In the genomic region with DNA sequence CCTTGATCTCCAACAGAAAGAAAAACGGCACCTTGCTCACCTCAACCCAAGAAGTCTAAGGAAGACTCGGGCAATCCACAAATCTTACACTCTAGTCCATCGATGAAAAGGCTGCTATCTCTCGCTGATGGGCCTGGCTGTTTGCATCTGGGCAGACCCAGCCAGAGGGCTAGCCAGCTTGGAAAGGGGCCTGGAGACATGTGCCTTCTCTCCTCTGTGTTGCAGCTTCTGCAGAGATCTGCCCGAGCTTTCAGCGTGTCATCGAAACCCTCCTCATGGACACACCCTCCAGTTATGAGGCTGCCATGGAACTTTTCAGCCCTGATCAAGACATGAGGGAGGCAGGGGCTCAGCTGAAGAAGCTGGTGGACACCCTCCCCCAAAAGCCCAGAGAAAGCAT, we compare ENCODE assay signal across 24 cellular contexts. TPM values are rescaled to one million over a fixed set of nuclear protein-coding genes. Genes with fewer than 3 reads are reported as not detected.
DNase-seq lines count a peak whose midpoint lies in the region; ATAC-seq and TF ChIP-seq lines count a peak whose summit lies in the region.
"Had no signal": no experiment of that assay in that cellular context is flagged by ENCODE, and none has a peak within 500 bp of the region (broad histone marks: within the 10 kb centered on the region; RNA-seq: fewer than 3 reads in every experiment).

No MANE protein-coding gene starts in this region.

- no peaks in the 10 kb centered on the region for H3K36me3 ChIP-seq in SK-N-MC (ENCODE audit: insufficient read depth, low read length)
- H3K36me3 ChIP-seq in mesenchymal stem cell (ENCODE audit: control insufficient read depth in 1 of 2, insufficient read depth in 2 of 2, low read depth in 1 of 2, low read length in 2 of 2) = no peaks in the 10 kb centered on the region
- no peaks in the 10 kb centered on the region for H3K36me3 ChIP-seq in trophoblast cell (ENCODE audit: control insufficient read depth in 1 of 2, insufficient read depth in 2 of 2, low read length in 2 of 2)
- H3K36me3 ChIP-seq in prostate gland = no peaks in the 10 kb centered on the region

- H2AK5ac ChIP-seq in mesenchymal stem cell (ENCODE audit: low read length, severe bottlenecking) (peak overlapping the region; percentile 88), trophoblast cell (ENCODE audit: low read length) (peak overlapping the region; percentile 81)

- H3K9ac ChIP-seq in SK-N-MC (ENCODE audit: insufficient read length) = no peak overlapping the region
- H3K9ac ChIP-seq in mesenchymal stem cell (ENCODE audit: low read length) = no peak overlapping the region
- H3K9ac ChIP-seq in trophoblast cell (ENCODE audit: low read length) = no peak overlapping the region

- 89% methylated on average over 7 of the region's 7 CpGs for WGBS in mesenchymal stem cell
- WGBS in trophoblast cell (ENCODE audit: extremely low coverage, insufficient coverage, insufficient read length) = no CpG with 5 or more reads among the region's 7 CpGs
- WGBS in prostate gland = 68% methylated on average over 7 of the region's 7 CpGs

- H3K14ac ChIP-seq in mesenchymal stem cell (ENCODE audit: low read length in 2 of 2) (no peak overlapping the region), trophoblast cell (ENCODE audit: low read length) (peak overlapping the region; percentile 28)

- DNase-seq in AG20443 (ENCODE audit: low spot score) (peak; percentile 34), SK-N-MC (ENCODE audit: low read depth, low spot score) (no peak), mesenchymal stem cell (no peak), trophoblast cell (no peak), prostate gland (ENCODE audit: low spot score) (no peak), NCI-H2029 (lab: John Stamatoyannopoulos, UW) (no peak)
- DNase-seq: EL, GF-D8, KBM-7, MM.1S, NCI-H1092, NCI-H1436, NCI-H187 treated with DMSO at 0.1 percent for 48 hours, NCI-H226, NCI-H510A treated with DMSO at 0.1 percent for 48 hours, NCI-H748 treated with DMSO at 0.1 percent for 48 hours, SIG-M5 had no signal

- H3K23ac ChIP-seq in mesenchymal stem cell (ENCODE audit: low read length in 2 of 2) = no peak overlapping the region
- H3K23ac ChIP-seq in trophoblast cell (ENCODE audit: low read length) = no peak overlapping the region

- H3K79me1 ChIP-seq in mesenchymal stem cell (replicated peaks; ENCODE audit: low read length, poor library complexity, severe bottlenecking) (peaks cover 2% of the 10 kb centered on the region), trophoblast cell (ENCODE audit: low read length) (peaks cover 22% of the 10 kb centered on the region)

- H2BK120ac ChIP-seq in mesenchymal stem cell (ENCODE audit: low read depth, low read length) (no peak overlapping the region), trophoblast cell (ENCODE audit: insufficient read depth, low read length, poor library complexity) (no peak overlapping the region)

- H3K79me2 ChIP-seq in trophoblast cell (ENCODE audit: control insufficient read depth, insufficient read depth, low read length, poor library complexity) = no peaks in the 10 kb centered on the region

- TF ChIP-seq POLR2A in prostate gland (IDR thresholded peaks at IDR 0.05) = no peak

- H3K4me1 ChIP-seq in mesenchymal stem cell (ENCODE audit: control insufficient read depth, insufficient read depth, low read depth, low read length) (peaks cover 18% of the 10 kb centered on the region), trophoblast cell (ENCODE audit: control insufficient read depth in 1 of 2, insufficient read depth in 2 of 2, low read length in 2 of 2) (peaks cover 12 to 13% of the 10 kb centered on the region in 2 experiments), prostate gland (replicated peaks) (no peaks in the 10 kb centered on the region)

- no peak for TF ChIP-seq CTCF in prostate gland (IDR thresholded peaks at IDR 0.05)

- intact Hi-C loops in prostate gland (cut with DNase I) = loop anchor here (5.0 kb wide), 1 partner anchor 140 kb away; no protein-coding TSS in a partner anchor

- H3K27ac ChIP-seq in SK-N-MC = peak overlapping the region; percentile 31; the same call in 1 of the 2 replicates
- H3K27ac ChIP-seq in mesenchymal stem cell (ENCODE audit: low read length, poor library complexity, severe bottlenecking) = no peak overlapping the region
- no peak overlapping the region for H3K27ac ChIP-seq in trophoblast cell (ENCODE audit: low read depth, low read length)
- H3K27ac ChIP-seq in prostate gland = no peak overlapping the region

- H3K9me3 ChIP-seq in SK-N-MC (ENCODE audit: low read depth, low read length) (no peaks in the 10 kb centered on the region), mesenchymal stem cell (ENCODE audit: control insufficient read depth, low read length) (no peaks in the 10 kb centered on the region), trophoblast cell (ENCODE audit: insufficient read depth, low read depth, low read length) (no peaks in the 10 kb centered on the region), prostate gland (no peaks in the 10 kb centered on the region)

- H3K4me2 ChIP-seq in mesenchymal stem cell (ENCODE audit: low read length, poor library complexity, severe bottlenecking) (no peak overlapping the region), trophoblast cell (ENCODE audit: low read length) (no peak overlapping the region)

- H2BK5ac ChIP-seq in mesenchymal stem cell (ENCODE audit: low read depth, low read length, poor library complexity, severe bottlenecking) (no peak overlapping the region), trophoblast cell (ENCODE audit: low read depth, low read length, poor library complexity) (no peak overlapping the region)

- no peak overlapping the region for H3K18ac ChIP-seq in mesenchymal stem cell (ENCODE audit: low read depth in 1 of 2, low read length in 2 of 2)
- H3K18ac ChIP-seq in trophoblast cell (ENCODE audit: low read length) = peak overlapping the region; percentile 41

- no peak overlapping the region for H2AFZ ChIP-seq in mesenchymal stem cell (ENCODE audit: low read depth, low read length)
- H2AFZ ChIP-seq in trophoblast cell (ENCODE audit: insufficient read depth, low read length, poor library complexity) = no peak overlapping the region

- H3K27me3 ChIP-seq in mesenchymal stem cell (ENCODE audit: control insufficient read depth in 1 of 2, insufficient read depth in 1 of 2, low read length in 2 of 2) (peaks cover 0 to 6% of the 10 kb centered on the region in 2 experiments), trophoblast cell (ENCODE audit: insufficient read depth, low read length) (no peaks in the 10 kb centered on the region), prostate gland (replicated peaks; ENCODE audit: insufficient read depth) (no peaks in the 10 kb centered on the region)

- H3K4ac ChIP-seq in mesenchymal stem cell (ENCODE audit: low read depth in 1 of 2, low read length in 2 of 2) (no peak overlapping the region), trophoblast cell (ENCODE audit: low read depth, low read length) (no peak overlapping the region)

- ATAC-seq in GM21576 (IDR thresholded peaks at IDR 0.05; ENCODE audit: unreplicated experiment) (no peak), HG03565 (IDR thresholded peaks at IDR 0.05; ENCODE audit: unreplicated experiment) (no peak)
- ATAC-seq: SK-N-SH treated with all-trans-retinoic acid at 6 μM for 48 hours had no signal

- no peak overlapping the region for H2BK15ac ChIP-seq in mesenchymal stem cell (ENCODE audit: low read depth, poor library complexity, severe bottlenecking)

- no peak overlapping the region for H4K8ac ChIP-seq in mesenchymal stem cell (ENCODE audit: low read length)
- no peak overlapping the region for H4K8ac ChIP-seq in trophoblast cell (ENCODE audit: low read depth, low read length)

- H4K91ac ChIP-seq in mesenchymal stem cell (ENCODE audit: low read length) (no peak overlapping the region), trophoblast cell (ENCODE audit: low read depth, low read length) (peak overlapping the region; percentile 57)

- H2BK12ac ChIP-seq in mesenchymal stem cell (ENCODE audit: low read length in 2 of 2) (no peak overlapping the region), trophoblast cell (ENCODE audit: low read length) (peak overlapping the region; percentile 13)

- H3K4me3 ChIP-seq in SK-N-MC (no peak overlapping the region), mesenchymal stem cell (ENCODE audit: insufficient read depth in 1 of 2, low read depth in 1 of 2, low read length in 2 of 2) (no peak overlapping the region), trophoblast cell (ENCODE audit: low read depth, low read length) (no peak overlapping the region), prostate gland (no peak overlapping the region)

- no peak overlapping the region for H4K12ac ChIP-seq in trophoblast cell (ENCODE audit: low read depth, low read length)

RNA-seq across cellular contexts. Expression of a gene that starts 3.2 kb away (rescaled TPM):
- not detected for polyA plus RNA-seq in mesenchymal stem cell (2013, experiment 1 of 2)
- not detected for polyA plus RNA-seq in mesenchymal stem cell (2013, experiment 2 of 2)
- polyA plus RNA-seq in trophoblast cell (2013) = not detected in 2 replicates
- 100 to 1,000 TPM in 1 of 2 donors, 1 to 10 TPM in 1; 6.8 to 203 TPM for total RNA-seq in prostate gland
- total RNA-seq: A172, H1 had no signal
- polyA plus RNA-seq: AG04450, CD14-positive monocyte, H1 had no signal
